9 cellular contexts compared by ENCODE assay signal in the genomic region with DNA sequence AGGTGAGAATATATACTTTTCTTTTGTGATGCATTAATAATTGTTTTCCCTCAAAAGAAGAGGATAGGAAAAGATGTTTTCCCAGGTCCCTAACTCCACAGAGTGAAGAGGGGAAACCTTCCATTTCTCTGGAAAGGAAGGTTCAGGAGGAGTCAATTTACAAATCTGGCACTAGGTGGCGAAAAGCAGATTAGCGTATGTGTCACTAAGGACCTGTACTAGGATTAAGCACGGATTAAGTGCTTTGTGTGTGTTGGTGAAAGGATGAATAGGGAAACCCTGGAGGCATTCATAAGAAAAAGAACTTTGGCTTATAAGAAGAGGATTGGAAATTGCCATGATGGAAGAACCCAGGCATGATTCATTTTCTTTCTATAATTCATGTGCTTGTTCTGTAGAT.
DNase-seq lines count a peak whose midpoint lies in the region; ATAC-seq, FAIRE-seq and TF ChIP-seq lines count a peak whose summit lies in the region.
"Had no signal": no experiment of that assay in that cellular context is flagged by ENCODE, and none has a peak within 500 bp of the region (broad histone marks: within the 10 kb centered on the region; RNA-seq: fewer than 3 reads in every experiment).

No MANE protein-coding gene starts in this region.

- H3K9me3 ChIP-seq in SK-N-SH = no peaks in the 10 kb centered on the region
- no peaks in the 10 kb centered on the region for H3K9me3 ChIP-seq in uterus
- H3K9me3 ChIP-seq in ovary = no peaks in the 10 kb centered on the region
- H3K9me3 ChIP-seq: tibial nerve had no signal

- no peaks in the 10 kb centered on the region for H3F3A ChIP-seq in SK-N-SH (replicated peaks; ENCODE audit: insufficient read depth)

- POLR2A ChIA-PET in SK-N-SH (lab: Yijun Ruan, JAX) = no interaction called here

- peak; percentile 45 for ATAC-seq in HG02885 (IDR thresholded peaks at IDR 0.05; ENCODE audit: poor library complexity, unreplicated experiment)

- TF ChIP-seq EP300 in SK-N-SH (IDR thresholded peaks at IDR 0.05; ENCODE audit: borderline replicate concordance in 1 of 2, low read depth in 1 of 2, low read length in 1 of 2) = no peak
- TF ChIP-seq EP300 in ovary (IDR thresholded peaks at IDR 0.05) = no peak

- no peaks in the 10 kb centered on the region for H4K20me1 ChIP-seq in SK-N-SH (ENCODE audit: insufficient read depth)

- FAIRE-seq in D721Med (lab: Jason Lieb, UNC) = peak; percentile 98

- H3K4me1 ChIP-seq in SK-N-SH (ENCODE audit: control insufficient read depth in 1 of 2, insufficient read depth in 2 of 2, low read depth in 1 of 2, low read length in 1 of 2) (peaks cover 0 to 7% of the 10 kb centered on the region in 2 experiments; a peak in 2 of 4 replicates), uterus (no peaks in the 10 kb centered on the region), ovary (ENCODE audit: insufficient read depth) (no peaks in the 10 kb centered on the region)

- intact Hi-C loops in uterus (cut with DNase I; ENCODE audit: low total_unique reads) = no loop called here
- intact Hi-C loops in ovary (cut with DNase I) = no loop called here

- H3K36me3 ChIP-seq in SK-N-SH (replicated peaks in 1 of 2; ENCODE audit: control insufficient read depth in 1 of 2, insufficient read depth in 2 of 2, low read length in 1 of 2) (no peaks in the 10 kb centered on the region), uterus (no peaks in the 10 kb centered on the region), ovary (no peaks in the 10 kb centered on the region)
- H3K36me3 ChIP-seq: tibial nerve had no signal

- H3K4me2 ChIP-seq in SK-N-SH = no peak overlapping the region

- H3K9me2 ChIP-seq in SK-N-SH = no peaks in the 10 kb centered on the region

- no peaks in the 10 kb centered on the region for H3K27me3 ChIP-seq in SK-N-SH (ENCODE audit: insufficient read depth)
- H3K27me3 ChIP-seq in uterus = no peaks in the 10 kb centered on the region
- H3K27me3 ChIP-seq in ovary = no peaks in the 10 kb centered on the region
- H3K27me3 ChIP-seq: tibial nerve had no signal

- TF ChIP-seq POLR2A in uterus (IDR thresholded peaks at IDR 0.05) = no peak
- TF ChIP-seq POLR2A in ovary (IDR thresholded peaks at IDR 0.05) = no peak

- peak; percentile 53 for TF ChIP-seq RAD21 in SK-N-SH (IDR thresholded peaks at IDR 0.05; ENCODE audit: low read length)

- 68% methylated on average over 3 of the region's 3 CpGs for WGBS in SK-N-SH (ENCODE audit: low lambda C conversion rate)
- 76 to 79% (median 78%) methylated on average over 3 of the region's 3 CpGs for WGBS in ovary, 3 donors

- CTCF ChIA-PET in SK-N-SH (lab: Yijun Ruan, JAX) = interaction anchor here (0.6 to 1.5 kb wide), 4 partner anchors 10 to 632 kb away, joined by 3 to 10 read pairs (median 4); no protein-coding TSS in a partner anchor

- no peak overlapping the region for H3K4me3 ChIP-seq in SK-N-SH (ENCODE audit: low read depth in 2 of 2, low read length in 1 of 2)
- H3K4me3 ChIP-seq in uterus = no peak overlapping the region
- H3K4me3 ChIP-seq in ovary = no peak overlapping the region
- H3K4me3 ChIP-seq: tibial nerve had no signal

- DNase-seq in D721Med (ENCODE audit: insufficient read length, low spot score) (no peak), SK-N-SH (peak; percentile 24), kidney tubule cell (ENCODE audit: low spot score) (peak; percentile 27), uterus (no peak), pons (ENCODE audit: low spot score) (no peak), ovary (no peak)
- DNase-seq in activated naive CD4-positive, alpha-beta T cell treated with anti-CD3 and anti-CD28 coated beads, Interleukin-2, amount 50 U/mL, for 16 hours = no peak

- no peaks in the 10 kb centered on the region for H3K79me2 ChIP-seq in SK-N-SH (ENCODE audit: insufficient read depth)

- TF ChIP-seq CTCF in D721Med (IDR thresholded peaks at IDR 0.05; ENCODE audit: insufficient read depth, missing control alignments) (peak; percentile 87), SK-N-SH (IDR thresholded peaks at IDR 0.05) (peak; percentile 56), uterus (IDR thresholded peaks at IDR 0.05) (no peak), ovary (IDR thresholded peaks at IDR 0.05) (no peak)

- H3K9ac ChIP-seq in SK-N-SH = no peak overlapping the region

- H3K27ac ChIP-seq in SK-N-SH (ENCODE audit: low read depth in 2 of 2, low read length in 1 of 2) = no peak overlapping the region
- H3K27ac ChIP-seq in uterus = no peak overlapping the region
- H3K27ac ChIP-seq in ovary = no peak overlapping the region
- H3K27ac ChIP-seq: tibial nerve had no signal

- H2AFZ ChIP-seq in SK-N-SH (ENCODE audit: low read depth) = no peak overlapping the region

TF ChIP-seq in SK-N-SH, 30 proteins besides CTCF, POLR2A, EP300 and RAD21:
- peak; percentile 56 for TF ChIP-seq SMC3 (IDR thresholded peaks at IDR 0.05; ENCODE audit: low read depth, low read length)
- TF ChIP-seq, protein P1, sequence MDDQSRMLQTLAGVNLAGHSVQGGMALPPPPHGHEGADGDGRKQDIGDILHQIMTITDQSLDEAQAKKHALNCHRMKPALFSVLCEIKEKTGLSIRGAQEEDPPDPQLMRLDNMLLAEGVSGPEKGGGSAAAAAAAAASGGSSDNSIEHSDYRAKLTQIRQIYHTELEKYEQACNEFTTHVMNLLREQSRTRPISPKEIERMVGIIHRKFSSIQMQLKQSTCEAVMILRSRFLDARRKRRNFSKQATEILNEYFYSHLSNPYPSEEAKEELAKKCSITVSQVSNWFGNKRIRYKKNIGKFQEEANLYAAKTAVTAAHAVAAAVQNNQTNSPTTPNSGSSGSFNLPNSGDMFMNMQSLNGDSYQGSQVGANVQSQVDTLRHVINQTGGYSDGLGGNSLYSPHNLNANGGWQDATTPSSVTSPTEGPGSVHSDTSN (IDR thresholded peaks at IDR 0.05) = no peak

Comparison
In these comparisons a context has a peak if more than half of its experiments do, and no peak if none do; other contexts are left out.
1. DNase-seq: peak in SK-N-SH (single experiment) and kidney tubule cell (single experiment); none in D721Med (single experiment), uterus (0 of 2), pons (single experiment), activated naive CD4-positive, alpha-beta T cell treated with anti-CD3 and anti-CD28 coated beads, Interleukin-2, amount 50 U/mL, for 16 hours (single experiment) and ovary (0 of 5).
2. CTCF ChIP-seq: peak in D721Med (single experiment) and SK-N-SH (single experiment); none in uterus (0 of 4) and ovary (0 of 3).